8 cellular contexts compared by ENCODE assay signal in the genomic region with DNA sequence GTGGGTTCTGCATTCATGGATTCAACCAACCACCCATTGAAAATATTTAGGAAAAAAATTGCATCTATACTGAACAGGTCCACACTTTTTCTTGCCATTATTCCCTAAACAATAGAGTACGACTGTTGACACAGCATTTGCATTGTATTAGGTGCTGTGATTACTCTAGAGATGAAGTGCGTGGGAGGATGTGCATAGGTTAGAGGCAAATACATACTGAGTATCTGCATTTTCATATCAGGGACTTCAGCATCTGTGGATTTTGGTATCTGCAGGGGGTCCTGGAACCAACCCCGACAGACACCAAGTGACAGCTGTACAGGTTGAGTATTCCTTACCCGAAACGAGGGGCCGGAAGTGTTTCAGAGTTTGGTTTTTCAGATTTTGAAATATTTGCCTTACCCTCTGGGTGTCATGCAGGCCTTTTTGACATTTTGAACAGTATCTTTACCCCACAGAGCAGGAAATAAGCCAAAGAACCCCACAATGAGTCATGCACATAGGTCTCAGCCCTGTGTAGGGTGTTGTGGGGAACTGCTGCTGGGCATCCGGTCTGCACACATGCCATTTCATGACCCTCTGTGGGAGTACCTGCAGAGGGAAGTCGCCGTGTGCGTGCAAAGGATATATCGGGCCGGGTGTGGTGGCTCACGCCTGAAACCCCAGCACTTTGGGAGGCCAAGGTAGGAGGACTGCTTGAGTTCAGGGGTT. TPM values are rescaled to one million over a fixed set of nuclear protein-coding genes. Genes with fewer than 3 reads are reported as not detected.
DNase-seq lines count a peak whose midpoint lies in the region; ATAC-seq, FAIRE-seq and TF ChIP-seq lines count a peak whose summit lies in the region.

No MANE protein-coding gene starts in this region.

- no peaks in the 10 kb centered on the region for H3K79me2 ChIP-seq in OCI-LY7 (ENCODE audit: insufficient read depth, low read depth, low read length)

- peaks cover 19 to 23% of the 10 kb centered on the region in 2 donors for H3K4me1 Mint-ChIP-seq in natural killer cell treated with Interleukin-12 subunit alpha and Interleukin-12 subunit beta and Interleukin-15 and Interleukin-18, amount 100 ng/mL, for 72 hours (ENCODE audit: low read depth in 2 of 2)

- TF ChIP-seq POLR2A in GM12891 (IDR thresholded peaks at IDR 0.05; ENCODE audit: low read depth, low read length) = no peak
- TF ChIP-seq POLR2A in NB4 (IDR thresholded peaks at IDR 0.05; ENCODE audit: extremely low read depth, insufficient read length) = no peak

- no peak for TF ChIP-seq CTCF in NB4 (IDR thresholded peaks at IDR 0.05; ENCODE audit: low read depth, low read length)
- TF ChIP-seq CTCF in OCI-LY7 (conservative IDR thresholded peaks at IDR 0.05; ENCODE audit: low read length) = no peak

- H3K36me3 ChIP-seq in OCI-LY7 (ENCODE audit: insufficient read depth, low read length) = peaks cover 86% of the 10 kb centered on the region

- no peaks in the 10 kb centered on the region for H3K9me3 Mint-ChIP-seq in natural killer cell treated with Interleukin-12 subunit alpha and Interleukin-12 subunit beta and Interleukin-15 and Interleukin-18, amount 100 ng/mL, for 72 hours

- no peak overlapping the region for H3K27ac ChIP-seq in OCI-LY7 (ENCODE audit: low read depth, low read length, poor library complexity, severe bottlenecking)

- DNase-seq in GM12891 (ENCODE audit: insufficient read length, low spot score) = no peak
- DNase-seq in NB4 (ENCODE audit: low read depth) = peak; percentile 97
- peak; percentile 38 for DNase-seq in activated T-cell treated with anti-CD3 and anti-CD28 coated beads for 4 hours
- DNase-seq in natural killer cell treated with Interleukin-12 subunit alpha and Interleukin-12 subunit beta and Interleukin-15 and Interleukin-18, amount 100 ng/mL, for 72 hours (ENCODE audit: low spot score) = peak; percentile 84
- DNase-seq in LoVo (ENCODE audit: low spot score) = no peak
- no peak for DNase-seq in OCI-LY7 (ENCODE audit: low spot score)
- no peak for DNase-seq in ureter (ENCODE audit: low spot score)
- DNase-seq in NCI-H1092 (lab: John Stamatoyannopoulos, UW) = no peak

- H3K36me3 Mint-ChIP-seq in natural killer cell treated with Interleukin-12 subunit alpha and Interleukin-12 subunit beta and Interleukin-15 and Interleukin-18, amount 100 ng/mL, for 72 hours = peaks cover 16% of the 10 kb centered on the region

- ATAC-seq in natural killer cell treated with Interleukin-12 subunit alpha and Interleukin-12 subunit beta and Interleukin-15 and Interleukin-18, amount 100 ng/mL, for 72 hours = peak; percentile 98 to 100

- no peak overlapping the region for H3K4me2 ChIP-seq in OCI-LY7 (ENCODE audit: low read length)

- FAIRE-seq in GM12891 (lab: Jason Lieb, UNC) = peak; percentile 26

- H3K9me3 ChIP-seq in OCI-LY7 (ENCODE audit: low read length) = no peaks in the 10 kb centered on the region

- H3K4me1 ChIP-seq in OCI-LY7 (ENCODE audit: insufficient read depth, low read length, poor library complexity, severe bottlenecking) = peaks cover 6% of the 10 kb centered on the region

- H2AFZ ChIP-seq in OCI-LY7 (ENCODE audit: low read length) = no peak overlapping the region

- no peaks in the 10 kb centered on the region for H3K9me2 ChIP-seq in OCI-LY7 (ENCODE audit: insufficient read depth, low read length)

- no peaks in the 10 kb centered on the region for H3K27me3 Mint-ChIP-seq in natural killer cell treated with Interleukin-12 subunit alpha and Interleukin-12 subunit beta and Interleukin-15 and Interleukin-18, amount 100 ng/mL, for 72 hours

- CTCF ChIA-PET in OCI-LY7 (lab: Charles Lee; ENCODE audit: unreplicated experiment) = no interaction called here

- POLR2A ChIA-PET in OCI-LY7 (lab: Charles Lee) = no interaction called here

- H3K27ac Mint-ChIP-seq in natural killer cell treated with Interleukin-12 subunit alpha and Interleukin-12 subunit beta and Interleukin-15 and Interleukin-18, amount 100 ng/mL, for 72 hours = peak overlapping the region; percentile 82 to 92

- BruUV-seq in OCI-LY7 (replicated peaks; lab: Mats Ljungman, UMichigan) = no TSS peak

- intact Hi-C loops in OCI-LY7 (cut with micrococcal nuclease; ENCODE audit: unreplicated experiment) = no loop called here

- H4K20me1 ChIP-seq in OCI-LY7 (ENCODE audit: insufficient read depth, low read length) = no peaks in the 10 kb centered on the region

- H3K4me3 ChIP-seq in NB4 (ENCODE audit: low read depth, low read length) (no peak overlapping the region), OCI-LY7 (ENCODE audit: low read depth, low read length, poor library complexity, severe bottlenecking) (no peak overlapping the region)

- peak overlapping the region; percentile 65 for H3K4me3 Mint-ChIP-seq in natural killer cell treated with Interleukin-12 subunit alpha and Interleukin-12 subunit beta and Interleukin-15 and Interleukin-18, amount 100 ng/mL, for 72 hours

TF ChIP-seq in GM12891, 5 proteins besides CTCF, POLR2A, EP300 and RAD21:
- TF ChIP-seq TAF1 (IDR thresholded peaks at IDR 0.05; ENCODE audit: low read depth, low read length) (no peak), POU2F2 (IDR thresholded peaks at IDR 0.05; ENCODE audit: low read depth, low read length) (no peak), PAX5 (IDR thresholded peaks at IDR 0.05; ENCODE audit: insufficient read depth, low read length, severe bottlenecking) (no peak), SPI1 (IDR thresholded peaks at IDR 0.05; ENCODE audit: low read depth, low read length) (no peak), POLR2AphosphoS5 (IDR thresholded peaks at IDR 0.05; ENCODE audit: low read depth, low read length) (no peak)

RNA-seq across cellular contexts. Expression of a gene that starts 14.5 kb away (rescaled TPM):
- polyA plus RNA-seq in GM12891 (2012; ENCODE audit: low read depth, missing spikeins) = 113 TPM
- total RNA-seq in natural killer cell treated with Interleukin-12 subunit alpha and Interleukin-12 subunit beta and Interleukin-15 and Interleukin-18, amount 100 ng/mL, for 72 hours = 100 to 1,000 TPM; 102 to 111 TPM
- 55.7 and 70.2 TPM in 2 replicates for total RNA-seq in OCI-LY7 (2014; rRNA removed; shearing (Covaris generic))
- total RNA-seq in OCI-LY7 (2022) (92.1 and 105 TPM in 2 replicates), ureter (44.9 TPM)

RNA-seq across cellular contexts. Expression of a gene that starts 14.8 kb away (rescaled TPM):
- polyA plus RNA-seq in GM12891 (2012; ENCODE audit: low read depth, missing spikeins) = 105 TPM
- 100 to 1,000 TPM; 161 to 167 TPM for total RNA-seq in natural killer cell treated with Interleukin-12 subunit alpha and Interleukin-12 subunit beta and Interleukin-15 and Interleukin-18, amount 100 ng/mL, for 72 hours
- 138 and 168 TPM in 2 replicates for total RNA-seq in OCI-LY7 (2014; rRNA removed; shearing (Covaris generic))
- total RNA-seq in OCI-LY7 (2022) (128 and 135 TPM in 2 replicates), ureter (60.7 TPM)

RNA-seq across cellular contexts. Expression of a gene that starts 51.7 kb away (rescaled TPM):
- polyA plus RNA-seq in GM12891 (2012; ENCODE audit: low read depth, missing spikeins) = 8.8 TPM
- 10 to 100 TPM; 30.3 to 54.8 TPM for total RNA-seq in natural killer cell treated with Interleukin-12 subunit alpha and Interleukin-12 subunit beta and Interleukin-15 and Interleukin-18, amount 100 ng/mL, for 72 hours
- 4.8 and 5.5 TPM in 2 replicates for total RNA-seq in OCI-LY7 (2014; rRNA removed; shearing (Covaris generic))
- 13.8 and 15.1 TPM in 2 replicates for total RNA-seq in OCI-LY7 (2022)
- 8.6 TPM for total RNA-seq in ureter

Comparison
In these comparisons a context has a peak if more than half of its experiments do, and no peak if none do; other contexts are left out.
1. DNase-seq: peak in NB4 (single experiment), activated T-cell treated with anti-CD3 and anti-CD28 coated beads for 4 hours (single experiment) and natural killer cell treated with Interleukin-12 subunit alpha and Interleukin-12 subunit beta and Interleukin-15 and Interleukin-18, amount 100 ng/mL, for 72 hours (single experiment); none in GM12891 (single experiment), LoVo (single experiment), OCI-LY7 (single experiment), ureter (single experiment) and NCI-H1092 (single experiment).